ENCODE assay signal across 1 cellular context in genomic region chrX:130916636-130917422, GRCh38.
TF ChIP-seq lines count a peak whose summit lies in the region.

No MANE protein-coding gene starts in this region.

TF ChIP-seq in GM23338, 12 proteins besides CTCF, POLR2A, EP300 and RAD21 (continued from another document):
- TF ChIP-seq ZNF462 (CRISPR knock-in tag; IDR thresholded peaks at IDR 0.05) (no peak), ZNF331 (CRISPR knock-in tag; IDR thresholded peaks at IDR 0.05; ENCODE audit: low read depth) (no peak), CREB1 (CRISPR knock-in tag; IDR thresholded peaks at IDR 0.05; ENCODE audit: low read depth) (no peak), EZH2 (IDR thresholded peaks at IDR 0.05; ENCODE audit: low read depth, unreplicated experiment) (no peak), REST (IDR thresholded peaks at IDR 0.05; ENCODE audit: unreplicated experiment) (no peak)
